20 cellular contexts compared by ENCODE assay signal in the genomic region with DNA sequence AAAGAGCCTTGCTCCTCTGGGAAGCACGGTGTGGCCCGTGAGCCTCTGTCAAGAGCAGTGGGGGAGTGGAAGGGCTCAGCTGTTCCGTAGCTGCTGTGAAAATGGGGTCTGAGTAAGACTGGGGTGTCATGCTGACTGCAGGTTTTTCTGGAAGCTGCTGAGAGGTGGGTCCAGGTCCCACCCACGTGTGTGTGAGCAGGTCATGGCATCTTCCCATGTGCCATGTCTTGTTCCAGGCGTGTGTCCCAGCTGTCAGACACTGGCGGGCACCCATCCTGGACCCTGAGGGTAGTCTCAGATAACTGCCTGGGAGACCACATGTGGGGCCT.
"Had no signal": no experiment of that assay in that cellular context is flagged by ENCODE, and none has a peak within 500 bp of the region (broad histone marks: within the 10 kb centered on the region; RNA-seq: fewer than 3 reads in every experiment).

No MANE protein-coding gene starts in this region.

- H3K27me3 Mint-ChIP-seq: activated naive CD8-positive, alpha-beta T cell; activated T-cell treated with anti-CD3 and anti-CD28 coated beads, Interleukin-2, amount 50 U/mL, for 24 hours; memory B cell had no signal

- H3K4me3 Mint-ChIP-seq: activated naive CD8-positive, alpha-beta T cell; activated T-cell treated with anti-CD3 and anti-CD28 coated beads, Interleukin-2, amount 50 U/mL, for 24 hours; memory B cell; WTC11 had no signal

- ATAC-seq: left colon, upper lobe of right lung, WTC11 had no signal

- H3K9me3 ChIP-seq: adrenal gland, ascending aorta, spleen, thoracic aorta, upper lobe of right lung had no signal

- H3K27me3 ChIP-seq: adrenal gland, ascending aorta, spleen, upper lobe of right lung had no signal

- H3K27ac Mint-ChIP-seq: activated naive CD8-positive, alpha-beta T cell; activated T-cell treated with anti-CD3 and anti-CD28 coated beads, Interleukin-2, amount 50 U/mL, for 24 hours; activated T-helper 2 cell treated with anti-CD3 and anti-CD28 coated beads, Interferon-gamma antibody, Interleukin-2, Interleukin-4, amounts not matched to agents 10 μg/mL and 5 μg/mL and 100 μg/mL, durations not matched to agents 14 hours and 24 hours and 36 hours; memory B cell; progenitor cell of endocrine pancreas; WTC11 had no signal

- H3K27ac ChIP-seq: adrenal gland, ascending aorta, epithelial cell of prostate, spleen, thoracic aorta, upper lobe of right lung had no signal

- H3K4me3 ChIP-seq: adrenal gland, ascending aorta, spleen, thoracic aorta, upper lobe of right lung had no signal

- H3K36me3 Mint-ChIP-seq: activated naive CD8-positive, alpha-beta T cell; WTC11 had no signal

- H3K4me1 ChIP-seq: ascending aorta, upper lobe of right lung had no signal

- H3K36me3 ChIP-seq: adrenal gland, ascending aorta, thoracic aorta, upper lobe of right lung had no signal

- DNase-seq: activated CD8-positive, alpha-beta memory T cell treated with anti-CD3 and anti-CD28 coated beads for 24 hours; activated CD8-positive, alpha-beta memory T cell treated with anti-CD3 and anti-CD28 coated beads, Interleukin-2, amount 50 U/mL, for 4 hours; activated naive CD4-positive, alpha-beta T cell; activated T-cell treated with anti-CD3 and anti-CD28 coated beads, Interleukin-2, amount 50 U/mL, for 24 hours; cortex of kidney; left colon; spleen; stimulated activated CD4-positive, alpha-beta T cell treated with anti-CD3 and anti-CD28 coated beads, Interleukin-4, amount 100 ng/mL, for 1 hour; stimulated activated naive CD4-positive, alpha-beta T cell treated with Interleukin-2 at 50 U/mL for 16 hours; T1000; upper lobe of right lung had no signal

- H3K9me3 Mint-ChIP-seq: activated T-cell treated with anti-CD3 and anti-CD28 coated beads, Interleukin-2, amount 50 U/mL, for 24 hours; activated T-helper 2 cell treated with anti-CD3 and anti-CD28 coated beads, Interferon-gamma antibody, Interleukin-2, Interleukin-4, amounts not matched to agents 10 μg/mL and 5 μg/mL and 100 μg/mL, durations not matched to agents 14 hours and 24 hours and 36 hours; memory B cell; WTC11 had no signal
